In the genomic region with DNA sequence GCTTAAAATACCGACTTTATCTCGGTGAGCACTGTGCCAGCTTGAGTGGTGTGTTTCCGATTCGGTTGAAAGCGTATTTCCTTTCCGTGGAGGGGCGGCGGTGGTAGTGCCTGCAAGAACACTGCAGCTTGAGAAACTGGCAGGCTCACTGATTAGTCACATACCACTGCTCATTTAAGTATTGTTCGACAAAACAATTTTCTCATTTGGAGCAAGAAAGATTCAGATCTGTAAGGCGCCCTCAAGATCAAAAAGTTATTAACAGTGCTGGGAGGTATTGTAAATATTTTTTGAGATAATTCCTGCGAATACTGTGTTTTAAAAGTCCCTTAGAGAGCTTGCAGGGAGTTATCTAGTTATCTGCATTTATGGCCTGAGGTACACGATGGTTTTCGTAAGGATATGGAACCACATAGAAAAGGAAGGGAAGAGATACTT, we compare ENCODE assay signal across 9 cellular contexts. TPM values are rescaled to one million over a fixed set of nuclear protein-coding genes. Genes with fewer than 3 reads are reported as not detected.
DNase-seq lines count a peak whose midpoint lies in the region; ATAC-seq and TF ChIP-seq lines count a peak whose summit lies in the region.
"Had no signal": no experiment of that assay in that cellular context is flagged by ENCODE, and none has a peak within 500 bp of the region (broad histone marks: within the 10 kb centered on the region; RNA-seq: fewer than 3 reads in every experiment).

No MANE protein-coding gene starts in this region.

- H3K4me3 ChIP-seq in left ventricle myocardium inferior: peak overlapping the region; percentile 97
- peak overlapping the region; percentile 76 to 100 (median 86) for H3K4me3 ChIP-seq in tibial nerve

- H3K27ac ChIP-seq in left ventricle myocardium inferior (replicated peaks): peak overlapping the region; percentile 96
- H3K27ac ChIP-seq in tibial nerve: peak overlapping the region; percentile 75 to 96 (median 90)

- TF ChIP-seq CTCF in left ventricle myocardium inferior (IDR thresholded peaks at IDR 0.05; ENCODE audit: borderline replicate concordance) (no peak), tibial nerve (IDR thresholded peaks at IDR 0.05) (no peak)

- peak in 1 of 2 donors; percentile 16 for TF ChIP-seq POLR2A in tibial nerve (IDR thresholded peaks at IDR 0.05)

- peaks cover 11% of the 10 kb centered on the region for H3K27me3 ChIP-seq in left ventricle myocardium inferior (ENCODE audit: low read depth)
- peaks cover 0 to 10% of the 10 kb centered on the region in 2 donors for H3K27me3 ChIP-seq in tibial nerve

- H3K4me1 ChIP-seq in left ventricle myocardium inferior (peaks cover 62% of the 10 kb centered on the region), tibial nerve (peaks cover 6 to 55% (median 32%) of the 10 kb centered on the region in 4 donors)

- H3K9me3 ChIP-seq in left ventricle myocardium inferior (replicated peaks) (no peaks in the 10 kb centered on the region), tibial nerve (no peaks in the 10 kb centered on the region)

- no peaks in the 10 kb centered on the region for H3K36me3 ChIP-seq in left ventricle myocardium inferior
- H3K36me3 ChIP-seq in tibial nerve: no peaks in the 10 kb centered on the region

- ATAC-seq in HG03135 (IDR thresholded peaks at IDR 0.05; ENCODE audit: unreplicated experiment): no peak

- DNase-seq in D341Med (ENCODE audit: low spot score): peak; percentile 47
- peak; percentile 75 for DNase-seq in LHCN-M2 (ENCODE audit: low read depth)
- peak; percentile 22 to 78 (median 50) for DNase-seq in T-helper 1 cell
- peak; percentile 89 for DNase-seq in amniotic epithelial cell (ENCODE audit: low read depth)
- DNase-seq in left ventricle myocardium inferior: peak; percentile 63
- DNase-seq in posterior vena cava (ENCODE audit: low spot score): peak; percentile 90
- peak; percentile 51 to 68 for DNase-seq in tibial nerve (ENCODE audit: low spot score in 2 of 2)

- intact Hi-C loops in left ventricle myocardium inferior (cut with micrococcal nuclease): no loop called here
- intact Hi-C loops in posterior vena cava (cut with DNase I): loop anchor here in 1 of 2 donors (1.0 kb wide), 1 partner anchor 64 kb away; no protein-coding TSS in a partner anchor

- peak in 1 of 2 donors; percentile 59 for TF ChIP-seq EP300 in tibial nerve (IDR thresholded peaks at IDR 0.05)

- 0% methylated on average over 13 of the region's 13 CpGs for WGBS in tibial nerve, 2 donors

RNA-seq across cellular contexts. Expression of gene MAPK14, which starts 1.3 kb away (rescaled TPM):
- 46.9 and 53.5 TPM in 2 replicates for total RNA-seq in LHCN-M2 (2014; rRNA removed)
- 16.2 TPM for polyA plus RNA-seq in LHCN-M2 (2012)
- total RNA-seq in left ventricle myocardium inferior: 24.5 TPM
- 10 to 100 TPM; 43.5 to 44.3 TPM for total RNA-seq in posterior vena cava
- 10 to 100 TPM; 73.5 to 88.1 (median 83.2) TPM for total RNA-seq in tibial nerve

RNA-seq across cellular contexts. Expression of gene SLC26A8, which starts 4.5 kb away (rescaled TPM):
- total RNA-seq in LHCN-M2 (2014; rRNA removed) (not detected in 2 replicates), left ventricle myocardium inferior (not detected), posterior vena cava (under 1 TPM; 0.24 to 0.42 TPM), tibial nerve (1 to 10 TPM in 1 of 4 donors, under 1 TPM in 1, not detected in 2; 0.30 to 1.1 TPM)
- not detected for polyA plus RNA-seq in LHCN-M2 (2012)
- total RNA-seq: activated CD8-positive, alpha-beta memory T cell treated with anti-CD3 and anti-CD28 coated beads for 36 hours had no signal
